ENCODE assay signal across 8 cellular contexts in the genomic region with DNA sequence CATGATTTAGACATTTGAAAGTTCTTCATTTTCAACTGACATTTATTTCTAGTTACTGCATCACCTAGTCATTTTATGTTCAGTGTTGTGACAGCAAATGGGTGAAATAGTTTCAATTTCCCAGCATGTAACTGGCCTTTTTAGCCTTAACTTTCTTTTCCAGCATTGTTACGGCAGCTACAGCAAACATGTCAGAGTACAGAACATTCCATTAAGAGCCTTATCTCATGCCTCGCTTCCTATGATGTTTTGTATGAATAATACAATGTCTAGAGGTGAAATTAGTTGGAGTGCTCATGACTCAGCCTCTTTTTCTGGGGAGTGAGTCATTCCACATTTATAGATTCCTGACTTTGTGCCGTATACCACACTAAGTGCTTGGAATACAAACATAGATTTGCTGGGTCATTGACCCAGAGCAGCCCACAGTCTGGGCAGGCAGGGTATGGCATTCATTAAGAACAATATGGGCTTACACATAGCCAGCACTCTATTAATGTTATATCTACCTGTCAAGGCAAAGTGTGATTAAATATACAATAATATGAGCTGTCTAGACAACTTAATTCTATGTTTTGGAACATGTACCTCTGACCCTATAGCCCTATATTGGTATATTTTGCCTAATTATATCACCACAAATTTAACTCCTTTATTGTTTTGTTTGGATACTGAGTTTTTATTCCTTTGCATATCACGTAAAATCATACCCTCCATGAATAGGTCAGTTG.
DNase-seq lines count a peak whose midpoint lies in the region; ATAC-seq and TF ChIP-seq lines count a peak whose summit lies in the region.

No MANE protein-coding gene starts in this region.

- no peak for TF ChIP-seq POLR2A in sigmoid colon (IDR thresholded peaks at IDR 0.05)

- H3K4me3 ChIP-seq in sigmoid colon = no peak overlapping the region

- intact Hi-C loops in sigmoid colon (cut with DNase I) = no loop called here

- peaks cover 0 to 7% (median 1%) of the 10 kb centered on the region in 4 donors for H3K9me3 ChIP-seq in sigmoid colon

- DNase-seq in GM03348 (ENCODE audit: low spot score) = peak; percentile 83
- peak; percentile 57 for DNase-seq in OCI-M1 (lab: John Stamatoyannopoulos, UW)
- peak; percentile 87 for DNase-seq in fibroblast of the conjunctiva (ENCODE audit: low read depth)
- no peak for DNase-seq in sigmoid colon
- no peak for DNase-seq in NCI-H2171 (lab: John Stamatoyannopoulos, UW)
- no peak for DNase-seq in NOMO-1 treated with DMSO at 0.1 percent for 48 hours (lab: John Stamatoyannopoulos, UW; ENCODE audit: unreplicated experiment)
- DNase-seq in T-helper 1 cell = no peak

- no peaks in the 10 kb centered on the region for H3K36me3 ChIP-seq in sigmoid colon

- WGBS in sigmoid colon, 2 donors = 28 to 58% methylated on average over 4 of the region's 4 CpGs

- ATAC-seq in GM21528 (IDR thresholded peaks at IDR 0.05; ENCODE audit: low FRiP score, unreplicated experiment) = no peak

- TF ChIP-seq EP300 in sigmoid colon (IDR thresholded peaks at IDR 0.05) = peak in 1 of 4 donors; percentile 60

- H3K27ac ChIP-seq in sigmoid colon = peak overlapping the region; percentile 30 to 79 (median 62)

- peaks cover 0 to 18% (median 7%) of the 10 kb centered on the region in 4 donors for H3K4me1 ChIP-seq in sigmoid colon

- TF ChIP-seq CTCF in sigmoid colon (IDR thresholded peaks at IDR 0.05) = no peak

- no peaks in the 10 kb centered on the region for H3K27me3 ChIP-seq in sigmoid colon

Comparison
In these comparisons a context has a peak if more than half of its experiments do, and no peak if none do; other contexts are left out.
1. DNase-seq: peak in GM03348 (single experiment), OCI-M1 (single experiment) and fibroblast of the conjunctiva (single experiment); none in sigmoid colon (single experiment), NCI-H2171 (single experiment), NOMO-1 treated with DMSO at 0.1 percent for 48 hours (single experiment) and T-helper 1 cell (0 of 5).